11 cellular contexts compared by ENCODE assay signal in genomic region chr2:197092431-197092830, GRCh38.
DNase-seq lines count a peak whose midpoint lies in the region; ATAC-seq and TF ChIP-seq lines count a peak whose summit lies in the region.
"Had no signal": no experiment of that assay in that cellular context is flagged by ENCODE, and none has a peak within 500 bp of the region (broad histone marks: within the 10 kb centered on the region; RNA-seq: fewer than 3 reads in every experiment).

No MANE protein-coding gene starts in this region.

- no peak overlapping the region for H2AFZ ChIP-seq in osteoblast (ENCODE audit: low read length)
- H2AFZ ChIP-seq: parathyroid adenoma had no signal

- H3K4me3 ChIP-seq in esophagus muscularis mucosa (no peak overlapping the region), osteoblast (ENCODE audit: insufficient read depth, low read length) (no peak overlapping the region), stomach (no peak overlapping the region)

- H3K4me2 ChIP-seq in osteoblast (ENCODE audit: insufficient read depth, low read length), result peak overlapping the region; percentile 2

- ATAC-seq in HG03571 (IDR thresholded peaks at IDR 0.05; ENCODE audit: unreplicated experiment), result no peak
- ATAC-seq: HepG2 had no signal

- H4K20me1 ChIP-seq in osteoblast (ENCODE audit: insufficient read depth, low read length), result no peaks in the 10 kb centered on the region

- H3K36me3 ChIP-seq in esophagus muscularis mucosa, result peaks cover 0 to 15% (median 1%) of the 10 kb centered on the region in 4 donors
- no peaks in the 10 kb centered on the region for H3K36me3 ChIP-seq in osteoblast (ENCODE audit: insufficient read depth, low read length)
- H3K36me3 ChIP-seq in stomach, result peaks cover 0 to 18% (median 14%) of the 10 kb centered on the region in 4 donors

- intact Hi-C loops in esophagus muscularis mucosa (cut with DNase I), result no loop called here
- intact Hi-C loops in stomach (cut with DNase I; ENCODE audit: low total_unique reads), result no loop called here

- H3K27me3 ChIP-seq in esophagus muscularis mucosa (no peaks in the 10 kb centered on the region), osteoblast (ENCODE audit: insufficient read depth, low read length) (no peaks in the 10 kb centered on the region), stomach (no peaks in the 10 kb centered on the region)

- H3K9me3 ChIP-seq in esophagus muscularis mucosa (no peaks in the 10 kb centered on the region), osteoblast (ENCODE audit: low read depth, low read length) (no peaks in the 10 kb centered on the region), stomach (no peaks in the 10 kb centered on the region)

- TF ChIP-seq CTCF in esophagus muscularis mucosa (IDR thresholded peaks at IDR 0.05) (no peak), osteoblast (IDR thresholded peaks at IDR 0.05; ENCODE audit: extremely low read depth, low read depth, low read length) (no peak), stomach (IDR thresholded peaks at IDR 0.05) (no peak)

- peak; percentile 66 for DNase-seq in EL
- peak; percentile 85 for DNase-seq in NCI-H2227 treated with DMSO at 0.1 percent for 48 hours (lab: John Stamatoyannopoulos, UW)
- no peak for DNase-seq in esophagus muscularis mucosa (ENCODE audit: extremely low spot score)
- DNase-seq in osteoblast (ENCODE audit: insufficient read length, low spot score, missing footprints), result no peak
- DNase-seq in RPMI8226, result no peak
- DNase-seq in stimulated activated CD4-positive, alpha-beta T cell treated with anti-CD3 and anti-CD28 coated beads, Interleukin-1b, Interleukin-23, amount 100 ng/mL, for 48 hours, result no peak
- DNase-seq in stomach, result no peak
- DNase-seq: activated CD4-positive, CD25-positive, alpha-beta regulatory T cell had no signal

- TF ChIP-seq EP300 in esophagus muscularis mucosa (IDR thresholded peaks at IDR 0.05) (peak; percentile 55), stomach (IDR thresholded peaks at IDR 0.05) (no peak)

- H3K4me1 ChIP-seq in esophagus muscularis mucosa (peaks cover 0 to 14% (median 7%) of the 10 kb centered on the region in 4 donors), osteoblast (ENCODE audit: insufficient read depth, low read length) (peaks cover 2% of the 10 kb centered on the region), stomach (peaks cover 0 to 8% (median 4%) of the 10 kb centered on the region in 4 donors)
- H3K4me1 ChIP-seq: parathyroid adenoma had no signal

- H3K79me2 ChIP-seq in osteoblast (ENCODE audit: insufficient read depth, low read length), result no peaks in the 10 kb centered on the region
- H3K79me2 ChIP-seq: parathyroid adenoma had no signal

- peak overlapping the region in 2 of 4 donors; percentile 2 to 30 for H3K27ac ChIP-seq in esophagus muscularis mucosa (replicated peaks in 1 of 4)
- H3K27ac ChIP-seq in osteoblast (ENCODE audit: low read depth, low read length), result no peak overlapping the region
- H3K27ac ChIP-seq in stomach, result no peak overlapping the region
- H3K27ac ChIP-seq: parathyroid adenoma had no signal

- 37% methylated on average over 4 of the region's 4 CpGs for WGBS in esophagus muscularis mucosa
- WGBS in stomach, 5 donors, result 63 to 72% (median 69%) methylated on average over 4 of the region's 4 CpGs

- TF ChIP-seq POLR2A in esophagus muscularis mucosa (IDR thresholded peaks at IDR 0.05; ENCODE audit: low read depth) (no peak), stomach (IDR thresholded peaks at IDR 0.05) (no peak)

Comparison
In these comparisons a context has a peak if more than half of its experiments do, and no peak if none do; other contexts are left out.
1. DNase-seq: peak in EL (single experiment) and NCI-H2227 treated with DMSO at 0.1 percent for 48 hours (single experiment); none in esophagus muscularis mucosa (single experiment), osteoblast (single experiment), RPMI8226 (single experiment), stimulated activated CD4-positive, alpha-beta T cell treated with anti-CD3 and anti-CD28 coated beads, Interleukin-1b, Interleukin-23, amount 100 ng/mL, for 48 hours (single experiment) and stomach (single experiment).